Comparison of ENCODE assay signal across 12 cellular contexts in the genomic region with DNA sequence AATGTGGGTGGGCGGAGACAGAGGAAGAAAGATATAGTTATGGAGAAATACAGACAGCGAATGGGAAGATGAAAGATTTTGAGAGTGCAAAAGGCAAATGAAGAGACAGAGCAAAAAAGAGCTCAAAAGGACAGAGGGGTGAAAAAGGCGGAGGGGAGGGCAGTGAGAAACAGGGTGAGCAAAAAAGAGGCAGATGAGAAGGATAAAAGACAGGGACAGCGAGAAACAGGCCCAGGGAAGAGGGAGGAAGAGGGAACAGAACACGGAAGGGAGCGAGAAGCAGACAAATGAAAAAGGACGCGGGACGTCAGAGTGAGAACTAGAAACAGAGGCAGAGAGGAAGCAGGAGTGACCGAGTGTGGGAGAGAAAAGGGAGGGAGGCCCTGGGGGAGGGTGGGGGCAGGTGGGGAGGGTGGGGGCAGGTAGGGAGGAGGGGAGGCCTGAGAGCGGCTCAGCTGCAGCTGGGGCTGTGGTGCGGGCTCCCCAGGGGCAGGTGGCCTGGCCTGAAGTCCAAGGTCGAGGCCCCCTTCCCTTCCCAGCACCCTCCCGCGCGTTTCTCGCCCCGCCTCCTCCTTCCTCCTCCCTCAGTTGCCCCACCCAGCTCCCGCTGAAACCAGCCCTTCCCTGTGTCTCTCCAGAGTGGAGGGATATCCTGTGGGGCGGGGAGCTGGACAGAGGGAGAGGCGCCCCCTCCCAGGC. TPM values are rescaled to one million over a fixed set of nuclear protein-coding genes. Genes with fewer than 3 reads are reported as not detected.
DNase-seq lines count a peak whose midpoint lies in the region; ATAC-seq and TF ChIP-seq lines count a peak whose summit lies in the region.
"Had no signal": no experiment of that assay in that cellular context is flagged by ENCODE, and none has a peak within 500 bp of the region (broad histone marks: within the 10 kb centered on the region; RNA-seq: fewer than 3 reads in every experiment).

No MANE protein-coding gene starts in this region.

- H3K36me3 Mint-ChIP-seq in activated T-cell treated with anti-CD3 and anti-CD28 coated beads, Interleukin-2, amount 50 U/mL, for 24 hours (ENCODE audit: low read depth): no peaks in the 10 kb centered on the region
- H3K36me3 Mint-ChIP-seq: CD4-positive, alpha-beta memory T cell had no signal

- no peak for TF ChIP-seq POLR2A in esophagus squamous epithelium (IDR thresholded peaks at IDR 0.05)

- peak overlapping the region; percentile 94 for H3K4me2 ChIP-seq in OCI-LY3 (ENCODE audit: low read length)

- H3K9me3 ChIP-seq in OCI-LY3 (ENCODE audit: insufficient read depth, low read length): no peaks in the 10 kb centered on the region
- no peaks in the 10 kb centered on the region for H3K9me3 ChIP-seq in esophagus squamous epithelium

- no peak for ATAC-seq in stimulated activated naive CD8-positive, alpha-beta T cell treated with anti-CD3 and anti-CD28 coated beads, Interleukin-15, amount 100 ng/mL, for 72 hours
- ATAC-seq in HG02970 (IDR thresholded peaks at IDR 0.05; ENCODE audit: low FRiP score, unreplicated experiment) (no peak), HG03460 (IDR thresholded peaks at IDR 0.05; ENCODE audit: unreplicated experiment) (no peak)

- peaks cover 83% of the 10 kb centered on the region for H3K27me3 Mint-ChIP-seq in activated T-cell treated with anti-CD3 and anti-CD28 coated beads, Interleukin-2, amount 50 U/mL, for 24 hours
- peaks cover 81% of the 10 kb centered on the region for H3K27me3 Mint-ChIP-seq in stimulated activated naive CD8-positive, alpha-beta T cell treated with anti-CD3 and anti-CD28 coated beads, Interleukin-15, amount 100 ng/mL, for 72 hours

- peak overlapping the region; percentile 65 for H2AFZ ChIP-seq in OCI-LY3 (ENCODE audit: low read depth, low read length)

- H3K9ac ChIP-seq in OCI-LY3 (ENCODE audit: low read length): peak overlapping the region; percentile 59

- intact Hi-C loops in esophagus squamous epithelium (cut with DNase I): no loop called here

- no peaks in the 10 kb centered on the region for H3K9me3 Mint-ChIP-seq in activated T-cell treated with anti-CD3 and anti-CD28 coated beads, Interleukin-2, amount 50 U/mL, for 24 hours
- no peaks in the 10 kb centered on the region for H3K9me3 Mint-ChIP-seq in stimulated activated naive CD8-positive, alpha-beta T cell treated with anti-CD3 and anti-CD28 coated beads, Interleukin-15, amount 100 ng/mL, for 72 hours

- DNase-seq in activated T-cell treated with anti-CD3 and anti-CD28 coated beads, Interleukin-2, amount 50 U/mL, for 24 hours: no peak
- DNase-seq in activated T-cell treated with anti-CD3 and anti-CD28 coated beads, Interleukin-2, amount 50 U/mL, for 48 hours: no peak
- no peak for DNase-seq in esophagus squamous epithelium (lab: John Stamatoyannopoulos, UW)
- no peak for DNase-seq in stimulated activated naive CD8-positive, alpha-beta T cell treated with anti-CD3 and anti-CD28 coated beads, Interleukin-15, amount 100 ng/mL, for 72 hours
- no peak for DNase-seq in GM03348 (ENCODE audit: low spot score)
- DNase-seq: T-helper 9 cell had no signal

- H4K20me1 ChIP-seq in OCI-LY3 (ENCODE audit: insufficient read depth, low read length): no peaks in the 10 kb centered on the region

- peak overlapping the region; percentile 27 for H3K27ac Mint-ChIP-seq in activated T-cell treated with anti-CD3 and anti-CD28 coated beads, Interleukin-2, amount 50 U/mL, for 24 hours
- peak overlapping the region in 1 of 2 donors; percentile 62 for H3K27ac Mint-ChIP-seq in stimulated activated naive CD8-positive, alpha-beta T cell treated with anti-CD3 and anti-CD28 coated beads, Interleukin-15, amount 100 ng/mL, for 72 hours

- H3K79me2 ChIP-seq in OCI-LY3 (ENCODE audit: low read length): no peaks in the 10 kb centered on the region

- H3K4me1 Mint-ChIP-seq in activated T-cell treated with anti-CD3 and anti-CD28 coated beads, Interleukin-2, amount 50 U/mL, for 24 hours (ENCODE audit: low read depth): peaks cover 45% of the 10 kb centered on the region
- peaks cover 57% of the 10 kb centered on the region for H3K4me1 Mint-ChIP-seq in stimulated activated naive CD8-positive, alpha-beta T cell treated with anti-CD3 and anti-CD28 coated beads, Interleukin-15, amount 100 ng/mL, for 72 hours

- H3K4me3 ChIP-seq in OCI-LY3 (ENCODE audit: low read length) (peak overlapping the region; percentile 79), esophagus squamous epithelium (peak overlapping the region in 3 of 4 donors; percentile 22 to 49 (median 26))
- H3K4me3 ChIP-seq: cardiac muscle cell had no signal

- peaks cover 45% of the 10 kb centered on the region for H3K4me1 ChIP-seq in OCI-LY3 (ENCODE audit: low read length)
- peaks cover 12 to 30% (median 16%) of the 10 kb centered on the region in 3 donors for H3K4me1 ChIP-seq in esophagus squamous epithelium

- peak overlapping the region; percentile 47 for H3K4me3 Mint-ChIP-seq in activated T-cell treated with anti-CD3 and anti-CD28 coated beads, Interleukin-2, amount 50 U/mL, for 24 hours
- peak overlapping the region; percentile 75 to 76 for H3K4me3 Mint-ChIP-seq in stimulated activated naive CD8-positive, alpha-beta T cell treated with anti-CD3 and anti-CD28 coated beads, Interleukin-15, amount 100 ng/mL, for 72 hours

- no peak for TF ChIP-seq CTCF in OCI-LY3 (IDR thresholded peaks at IDR 0.05; ENCODE audit: low read depth, low read length)
- no peak for TF ChIP-seq CTCF in esophagus squamous epithelium (IDR thresholded peaks at IDR 0.05)

- H3K27me3 ChIP-seq in OCI-LY3 (ENCODE audit: low read depth, low read length): peaks cover 45% of the 10 kb centered on the region
- peaks cover 0 to 99% (median 9%) of the 10 kb centered on the region in 4 donors for H3K27me3 ChIP-seq in esophagus squamous epithelium

- peak overlapping the region; percentile 14; the same call in 1 of the 2 replicates for H3K27ac ChIP-seq in OCI-LY3 (ENCODE audit: low read length)
- H3K27ac ChIP-seq in esophagus squamous epithelium: no peak overlapping the region
- H3K27ac ChIP-seq: cardiac muscle cell had no signal

- WGBS in esophagus squamous epithelium, 2 donors: 6% methylated on average over 13 to 15 of the region's 21 CpGs

- H3K36me3 ChIP-seq in OCI-LY3 (replicated peaks; ENCODE audit: low read depth, low read length) (no peaks in the 10 kb centered on the region), esophagus squamous epithelium (no peaks in the 10 kb centered on the region)
- H3K36me3 ChIP-seq: cardiac muscle cell had no signal

RNA-seq across cellular contexts. Expression of gene KLK1, which starts 2.9 kb away (rescaled TPM):
- not detected for total RNA-seq in esophagus squamous epithelium
- total RNA-seq: cardiac muscle cell; CD4-positive, alpha-beta memory T cell had no signal

RNA-seq across cellular contexts. Expression of gene KLK15, which starts 12.7 kb away (rescaled TPM):
- total RNA-seq in esophagus squamous epithelium: not detected
- total RNA-seq: cardiac muscle cell; CD4-positive, alpha-beta memory T cell; kidney had no signal

RNA-seq across cellular contexts. Expression of gene ACP4, which starts 30.5 kb away (rescaled TPM):
- not detected for total RNA-seq in esophagus squamous epithelium
- total RNA-seq: cardiac muscle cell; CD4-positive, alpha-beta memory T cell; kidney had no signal

RNA-seq across cellular contexts. Expression of gene KLK3, which starts 34.0 kb away (rescaled TPM):
- not detected for total RNA-seq in esophagus squamous epithelium
- total RNA-seq: cardiac muscle cell; CD4-positive, alpha-beta memory T cell; kidney had no signal

RNA-seq across cellular contexts. Expression of gene GPR32, which starts 50.4 kb away (rescaled TPM):
- not detected for total RNA-seq in esophagus squamous epithelium
- total RNA-seq: cardiac muscle cell; CD4-positive, alpha-beta memory T cell; kidney had no signal
